In the genomic region with DNA sequence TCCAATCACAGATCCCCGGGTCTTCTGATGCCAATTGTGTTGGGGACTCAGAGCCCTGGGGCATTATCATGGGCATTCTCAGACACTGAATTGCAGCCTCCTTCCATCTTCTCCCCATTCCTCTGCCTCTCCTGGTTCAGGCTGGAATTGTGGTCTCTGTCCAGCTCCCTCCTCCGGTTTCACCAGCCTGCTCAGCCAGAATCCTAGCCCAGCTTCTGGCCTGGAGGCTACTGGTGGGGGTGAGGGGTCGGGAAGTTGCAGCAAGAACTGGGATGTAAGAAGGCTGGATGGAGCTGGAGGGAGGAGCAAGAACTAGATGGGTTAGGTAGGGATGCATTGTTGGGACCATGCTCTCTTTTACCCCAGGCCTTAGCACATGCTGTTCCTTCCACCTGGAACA, we compare ENCODE assay signal across 15 cellular contexts.
"Had no signal": no experiment of that assay in that cellular context is flagged by ENCODE, and none has a peak within 500 bp of the region (broad histone marks: within the 10 kb centered on the region; RNA-seq: fewer than 3 reads in every experiment).

No MANE protein-coding gene starts in this region.

- H3K27ac ChIP-seq: body of pancreas, cardiac muscle cell, epithelial cell of prostate, ovary, stomach, uterus had no signal

- ATAC-seq: activated naive CD8-positive, alpha-beta T cell treated with anti-CD3 and anti-CD28 coated beads, Interleukin-2, amount 50 U/mL, for 24 hours; body of pancreas; left lobe of liver; right cardiac atrium had no signal

- H3K27me3 ChIP-seq: body of pancreas, neutrophil, ovary, stomach, uterus had no signal

- DNase-seq: activated CD4-positive, alpha-beta memory T cell treated with anti-CD3 and anti-CD28 coated beads for 36 hours; activated CD4-positive, alpha-beta T cell treated with anti-CD3 and anti-CD28 coated beads for 48 hours; activated naive CD4-positive, alpha-beta T cell treated with anti-CD3 and anti-CD28 coated beads for 36 hours; activated naive CD8-positive, alpha-beta T cell treated with anti-CD3 and anti-CD28 coated beads, Interleukin-2, amount 50 U/mL, for 24 hours; body of pancreas; kidney; stimulated activated CD4-positive, alpha-beta T cell treated with anti-CD3 and anti-CD28 coated beads, Interleukin-1b, Interleukin-23, amount 100 ng/mL, for 48 hours; stomach; uterus had no signal

- FAIRE-seq: kidney had no signal

- H3K9me3 ChIP-seq: body of pancreas, neutrophil, ovary, stomach, uterus had no signal

- H3K4me1 ChIP-seq: body of pancreas, uterus had no signal

- H3K36me3 ChIP-seq: cardiac muscle cell, ovary, uterus had no signal

- H3K4me3 ChIP-seq: body of pancreas, cardiac muscle cell, ovary, stomach, uterus had no signal
